In the genomic region with DNA sequence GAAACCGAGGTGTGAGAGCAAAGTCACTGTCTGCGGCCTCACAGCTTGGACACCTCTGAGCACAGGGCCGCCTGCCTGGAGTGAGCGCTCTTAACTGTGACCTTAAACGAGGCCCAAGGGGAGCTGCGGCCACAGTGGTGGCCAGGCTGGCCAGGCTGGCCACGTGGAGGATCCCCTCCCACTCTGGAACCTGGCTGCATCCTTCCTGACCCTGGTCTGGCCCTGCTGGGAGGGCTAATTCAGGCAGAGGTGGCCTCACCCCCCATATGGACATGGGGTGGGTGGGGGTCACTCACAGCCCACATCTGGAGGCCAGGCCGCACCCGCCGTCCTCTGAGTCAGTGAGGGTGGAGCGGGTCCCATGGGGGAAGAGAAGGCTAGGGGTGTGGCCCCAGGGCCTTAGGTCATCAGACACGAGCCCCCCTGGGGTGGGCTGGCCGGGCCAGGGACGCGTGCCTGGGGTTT, we compare ENCODE assay signal across 1 cellular context.
TF ChIP-seq lines count a peak whose summit lies in the region.

No MANE protein-coding gene starts in this region.

TF ChIP-seq in K562, 482 proteins besides CTCF, POLR2A, EP300 and RAD21 (continues in another document):
- TF ChIP-seq NCOA2 (IDR thresholded peaks at IDR 0.05; ENCODE audit: partially characterized antibody in 2 of 2) = no peak
- no peak for TF ChIP-seq KDM2B (CRISPR knock-in tag; IDR thresholded peaks at IDR 0.05)
- no peak for TF ChIP-seq TRIM28 (IDR thresholded peaks at IDR 0.05)
- no peak for TF ChIP-seq TBL1XR1 (IDR thresholded peaks at IDR 0.05; ENCODE audit: low read length in 2 of 2)
- TF ChIP-seq ZBTB7A (IDR thresholded peaks at IDR 0.05; ENCODE audit: borderline replicate concordance, control insufficient read depth, low read depth, low read length) = peak; percentile 89
- TF ChIP-seq, protein P1, sequence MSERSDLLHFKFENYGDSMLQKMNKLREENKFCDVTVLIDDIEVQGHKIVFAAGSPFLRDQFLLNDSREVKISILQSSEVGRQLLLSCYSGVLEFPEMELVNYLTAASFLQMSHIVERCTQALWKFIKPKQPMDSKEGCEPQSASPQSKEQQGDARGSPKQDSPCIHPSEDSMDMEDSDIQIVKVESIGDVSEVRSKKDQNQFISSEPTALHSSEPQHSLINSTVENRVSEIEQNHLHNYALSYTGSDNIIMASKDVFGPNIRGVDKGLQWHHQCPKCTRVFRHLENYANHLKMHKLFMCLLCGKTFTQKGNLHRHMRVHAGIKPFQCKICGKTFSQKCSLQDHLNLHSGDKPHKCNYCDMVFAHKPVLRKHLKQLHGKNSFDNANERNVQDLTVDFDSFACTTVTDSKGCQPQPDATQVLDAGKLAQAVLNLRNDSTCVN (CRISPR knock-in tag; IDR thresholded peaks at IDR 0.05) = no peak
- TF ChIP-seq ZNF707 (CRISPR knock-in tag; conservative IDR thresholded peaks at IDR 0.05) = no peak
- TF ChIP-seq, protein P2, sequence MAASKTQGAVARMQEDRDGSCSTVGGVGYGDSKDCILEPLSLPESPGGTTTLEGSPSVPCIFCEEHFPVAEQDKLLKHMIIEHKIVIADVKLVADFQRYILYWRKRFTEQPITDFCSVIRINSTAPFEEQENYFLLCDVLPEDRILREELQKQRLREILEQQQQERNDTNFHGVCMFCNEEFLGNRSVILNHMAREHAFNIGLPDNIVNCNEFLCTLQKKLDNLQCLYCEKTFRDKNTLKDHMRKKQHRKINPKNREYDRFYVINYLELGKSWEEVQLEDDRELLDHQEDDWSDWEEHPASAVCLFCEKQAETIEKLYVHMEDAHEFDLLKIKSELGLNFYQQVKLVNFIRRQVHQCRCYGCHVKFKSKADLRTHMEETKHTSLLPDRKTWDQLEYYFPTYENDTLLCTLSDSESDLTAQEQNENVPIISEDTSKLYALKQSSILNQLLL (CRISPR knock-in tag; IDR thresholded peaks at IDR 0.05; ENCODE audit: borderline replicate concordance) = no peak
- TF ChIP-seq, protein P3, sequence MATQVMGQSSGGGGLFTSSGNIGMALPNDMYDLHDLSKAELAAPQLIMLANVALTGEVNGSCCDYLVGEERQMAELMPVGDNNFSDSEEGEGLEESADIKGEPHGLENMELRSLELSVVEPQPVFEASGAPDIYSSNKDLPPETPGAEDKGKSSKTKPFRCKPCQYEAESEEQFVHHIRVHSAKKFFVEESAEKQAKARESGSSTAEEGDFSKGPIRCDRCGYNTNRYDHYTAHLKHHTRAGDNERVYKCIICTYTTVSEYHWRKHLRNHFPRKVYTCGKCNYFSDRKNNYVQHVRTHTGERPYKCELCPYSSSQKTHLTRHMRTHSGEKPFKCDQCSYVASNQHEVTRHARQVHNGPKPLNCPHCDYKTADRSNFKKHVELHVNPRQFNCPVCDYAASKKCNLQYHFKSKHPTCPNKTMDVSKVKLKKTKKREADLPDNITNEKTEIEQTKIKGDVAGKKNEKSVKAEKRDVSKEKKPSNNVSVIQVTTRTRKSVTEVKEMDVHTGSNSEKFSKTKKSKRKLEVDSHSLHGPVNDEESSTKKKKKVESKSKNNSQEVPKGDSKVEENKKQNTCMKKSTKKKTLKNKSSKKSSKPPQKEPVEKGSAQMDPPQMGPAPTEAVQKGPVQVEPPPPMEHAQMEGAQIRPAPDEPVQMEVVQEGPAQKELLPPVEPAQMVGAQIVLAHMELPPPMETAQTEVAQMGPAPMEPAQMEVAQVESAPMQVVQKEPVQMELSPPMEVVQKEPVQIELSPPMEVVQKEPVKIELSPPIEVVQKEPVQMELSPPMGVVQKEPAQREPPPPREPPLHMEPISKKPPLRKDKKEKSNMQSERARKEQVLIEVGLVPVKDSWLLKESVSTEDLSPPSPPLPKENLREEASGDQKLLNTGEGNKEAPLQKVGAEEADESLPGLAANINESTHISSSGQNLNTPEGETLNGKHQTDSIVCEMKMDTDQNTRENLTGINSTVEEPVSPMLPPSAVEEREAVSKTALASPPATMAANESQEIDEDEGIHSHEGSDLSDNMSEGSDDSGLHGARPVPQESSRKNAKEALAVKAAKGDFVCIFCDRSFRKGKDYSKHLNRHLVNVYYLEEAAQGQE (CRISPR knock-in tag; IDR thresholded peaks at IDR 0.05; ENCODE audit: low read depth) = no peak
- TF ChIP-seq BRD4 (IDR thresholded peaks at IDR 0.05) = no peak
- TF ChIP-seq HOXB6 (CRISPR knock-in tag; IDR thresholded peaks at IDR 0.05; ENCODE audit: borderline replicate concordance) = no peak
- no peak for TF ChIP-seq POLR2AphosphoS2 (IDR thresholded peaks at IDR 0.05; ENCODE audit: low read length)
- no peak for TF ChIP-seq TCFL5 (CRISPR knock-in tag; conservative IDR thresholded peaks at IDR 0.05)
- TF ChIP-seq GTF2E2 (tag; IDR thresholded peaks at IDR 0.05) = no peak
- no peak for TF ChIP-seq PHF21A (IDR thresholded peaks at IDR 0.05; ENCODE audit: borderline replicate concordance, low read depth)
- TF ChIP-seq PTTG1 (tag; IDR thresholded peaks at IDR 0.05; ENCODE audit: low read depth) = no peak
- 0 out of 2 replicates have a peak, but pooled peaks have one; percentile 40 for TF ChIP-seq POLR2G (IDR thresholded peaks at IDR 0.05; ENCODE audit: low read depth, low read length)
- TF ChIP-seq HLTF (IDR thresholded peaks at IDR 0.05) = no peak
- no peak for TF ChIP-seq SIX5 (IDR thresholded peaks at IDR 0.05; ENCODE audit: borderline replicate concordance in 1 of 2, insufficient read depth in 1 of 2, low read depth in 1 of 2, low read length in 2 of 2)
- TF ChIP-seq ZBTB17 (CRISPR knock-in tag; IDR thresholded peaks at IDR 0.05) = no peak
- TF ChIP-seq, protein P4, sequence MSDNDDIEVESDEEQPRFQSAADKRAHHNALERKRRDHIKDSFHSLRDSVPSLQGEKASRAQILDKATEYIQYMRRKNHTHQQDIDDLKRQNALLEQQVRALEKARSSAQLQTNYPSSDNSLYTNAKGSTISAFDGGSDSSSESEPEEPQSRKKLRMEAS (CRISPR knock-in tag; IDR thresholded peaks at IDR 0.05) = peak; percentile 69
- TF ChIP-seq, protein P5, sequence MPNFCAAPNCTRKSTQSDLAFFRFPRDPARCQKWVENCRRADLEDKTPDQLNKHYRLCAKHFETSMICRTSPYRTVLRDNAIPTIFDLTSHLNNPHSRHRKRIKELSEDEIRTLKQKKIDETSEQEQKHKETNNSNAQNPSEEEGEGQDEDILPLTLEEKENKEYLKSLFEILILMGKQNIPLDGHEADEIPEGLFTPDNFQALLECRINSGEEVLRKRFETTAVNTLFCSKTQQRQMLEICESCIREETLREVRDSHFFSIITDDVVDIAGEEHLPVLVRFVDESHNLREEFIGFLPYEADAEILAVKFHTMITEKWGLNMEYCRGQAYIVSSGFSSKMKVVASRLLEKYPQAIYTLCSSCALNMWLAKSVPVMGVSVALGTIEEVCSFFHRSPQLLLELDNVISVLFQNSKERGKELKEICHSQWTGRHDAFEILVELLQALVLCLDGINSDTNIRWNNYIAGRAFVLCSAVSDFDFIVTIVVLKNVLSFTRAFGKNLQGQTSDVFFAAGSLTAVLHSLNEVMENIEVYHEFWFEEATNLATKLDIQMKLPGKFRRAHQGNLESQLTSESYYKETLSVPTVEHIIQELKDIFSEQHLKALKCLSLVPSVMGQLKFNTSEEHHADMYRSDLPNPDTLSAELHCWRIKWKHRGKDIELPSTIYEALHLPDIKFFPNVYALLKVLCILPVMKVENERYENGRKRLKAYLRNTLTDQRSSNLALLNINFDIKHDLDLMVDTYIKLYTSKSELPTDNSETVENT (CRISPR knock-in tag; IDR thresholded peaks at IDR 0.05) = no peak
- TF ChIP-seq KAT7 (CRISPR knock-in tag; IDR thresholded peaks at IDR 0.05; ENCODE audit: borderline replicate concordance) = no peak
- no peak for TF ChIP-seq CHD4 (IDR thresholded peaks at IDR 0.05; ENCODE audit: insufficient read depth, insufficient replicate concordance, low read depth, low read length, poor library complexity, severe bottlenecking)
- TF ChIP-seq STAT5A (IDR thresholded peaks at IDR 0.05; ENCODE audit: borderline replicate concordance, low read length) = no peak
- TF ChIP-seq, protein P6, sequence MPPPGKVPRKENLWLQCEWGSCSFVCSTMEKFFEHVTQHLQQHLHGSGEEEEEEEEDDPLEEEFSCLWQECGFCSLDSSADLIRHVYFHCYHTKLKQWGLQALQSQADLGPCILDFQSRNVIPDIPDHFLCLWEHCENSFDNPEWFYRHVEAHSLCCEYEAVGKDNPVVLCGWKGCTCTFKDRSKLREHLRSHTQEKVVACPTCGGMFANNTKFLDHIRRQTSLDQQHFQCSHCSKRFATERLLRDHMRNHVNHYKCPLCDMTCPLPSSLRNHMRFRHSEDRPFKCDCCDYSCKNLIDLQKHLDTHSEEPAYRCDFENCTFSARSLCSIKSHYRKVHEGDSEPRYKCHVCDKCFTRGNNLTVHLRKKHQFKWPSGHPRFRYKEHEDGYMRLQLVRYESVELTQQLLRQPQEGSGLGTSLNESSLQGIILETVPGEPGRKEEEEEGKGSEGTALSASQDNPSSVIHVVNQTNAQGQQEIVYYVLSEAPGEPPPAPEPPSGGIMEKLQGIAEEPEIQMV (tag; conservative IDR thresholded peaks at IDR 0.05; ENCODE audit: low read depth) = no peak
- no peak for TF ChIP-seq SLC30A9 (CRISPR knock-in tag; IDR thresholded peaks at IDR 0.05)
- TF ChIP-seq EGR1 (conservative IDR thresholded peaks at IDR 0.05) = 0 out of 2 replicates have a peak, but pooled peaks have one; percentile 3
- TF ChIP-seq ZNF316 (IDR thresholded peaks at IDR 0.05) = no peak
- no peak for TF ChIP-seq ILK (tag; IDR thresholded peaks at IDR 0.05; ENCODE audit: borderline replicate concordance, low read depth)
- TF ChIP-seq ZNF23 (CRISPR knock-in tag; IDR thresholded peaks at IDR 0.05) = no peak
- TF ChIP-seq, protein P7, sequence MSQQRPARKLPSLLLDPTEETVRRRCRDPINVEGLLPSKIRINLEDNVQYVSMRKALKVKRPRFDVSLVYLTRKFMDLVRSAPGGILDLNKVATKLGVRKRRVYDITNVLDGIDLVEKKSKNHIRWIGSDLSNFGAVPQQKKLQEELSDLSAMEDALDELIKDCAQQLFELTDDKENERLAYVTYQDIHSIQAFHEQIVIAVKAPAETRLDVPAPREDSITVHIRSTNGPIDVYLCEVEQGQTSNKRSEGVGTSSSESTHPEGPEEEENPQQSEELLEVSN (IDR thresholded peaks at IDR 0.05; ENCODE audit: borderline replicate concordance in 1 of 2, extremely low read depth in 1 of 2, insufficient read depth in 1 of 2, insufficient read length in 1 of 2, low read depth in 1 of 2, low read length in 1 of 2, poor library complexity in 1 of 2, severe bottlenecking in 1 of 2) = peak in 1 of 2 experiments; percentile 46
- no peak for TF ChIP-seq ZFP1 (CRISPR knock-in tag; IDR thresholded peaks at IDR 0.05)
- no peak for TF ChIP-seq CEBPG (CRISPR knock-in tag; IDR thresholded peaks at IDR 0.05)
- no peak for TF ChIP-seq CEBPG (tag; conservative IDR thresholded peaks at IDR 0.05 in 1 of 2, IDR thresholded peaks at IDR 0.05 in 1 of 2)
- TF ChIP-seq, protein P8, sequence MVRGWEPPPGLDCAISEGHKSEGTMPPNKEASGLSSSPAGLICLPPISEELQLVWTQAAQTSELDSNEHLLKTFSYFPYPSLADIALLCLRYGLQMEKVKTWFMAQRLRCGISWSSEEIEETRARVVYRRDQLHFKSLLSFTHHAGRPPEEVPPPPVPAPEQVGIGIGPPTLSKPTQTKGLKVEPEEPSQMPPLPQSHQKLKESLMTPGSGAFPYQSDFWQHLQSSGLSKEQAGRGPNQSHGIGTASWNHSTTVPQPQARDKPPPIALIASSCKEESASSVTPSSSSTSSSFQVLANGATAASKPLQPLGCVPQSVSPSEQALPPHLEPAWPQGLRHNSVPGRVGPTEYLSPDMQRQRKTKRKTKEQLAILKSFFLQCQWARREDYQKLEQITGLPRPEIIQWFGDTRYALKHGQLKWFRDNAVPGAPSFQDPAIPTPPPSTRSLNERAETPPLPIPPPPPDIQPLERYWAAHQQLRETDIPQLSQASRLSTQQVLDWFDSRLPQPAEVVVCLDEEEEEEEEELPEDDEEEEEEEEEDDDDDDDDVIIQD (CRISPR knock-in tag; IDR thresholded peaks at IDR 0.05) = no peak
- no peak for TF ChIP-seq NCOR1 (IDR thresholded peaks at IDR 0.05)
- TF ChIP-seq TAF7 (tag; IDR thresholded peaks at IDR 0.05) = no peak
- no peak for TF ChIP-seq ZNF197 (CRISPR knock-in tag; IDR thresholded peaks at IDR 0.05; ENCODE audit: low read depth)
- TF ChIP-seq, protein P9, sequence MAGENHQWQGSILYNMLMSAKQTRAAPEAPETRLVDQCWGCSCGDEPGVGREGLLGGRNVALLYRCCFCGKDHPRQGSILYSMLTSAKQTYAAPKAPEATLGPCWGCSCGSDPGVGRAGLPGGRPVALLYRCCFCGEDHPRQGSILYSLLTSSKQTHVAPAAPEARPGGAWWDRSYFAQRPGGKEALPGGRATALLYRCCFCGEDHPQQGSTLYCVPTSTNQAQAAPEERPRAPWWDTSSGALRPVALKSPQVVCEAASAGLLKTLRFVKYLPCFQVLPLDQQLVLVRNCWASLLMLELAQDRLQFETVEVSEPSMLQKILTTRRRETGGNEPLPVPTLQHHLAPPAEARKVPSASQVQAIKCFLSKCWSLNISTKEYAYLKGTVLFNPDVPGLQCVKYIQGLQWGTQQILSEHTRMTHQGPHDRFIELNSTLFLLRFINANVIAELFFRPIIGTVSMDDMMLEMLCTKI (IDR thresholded peaks at IDR 0.05; ENCODE audit: partially characterized antibody) = no peak
- no peak for TF ChIP-seq ZNF431 (CRISPR knock-in tag; IDR thresholded peaks at IDR 0.05)
- TF ChIP-seq, protein P10, sequence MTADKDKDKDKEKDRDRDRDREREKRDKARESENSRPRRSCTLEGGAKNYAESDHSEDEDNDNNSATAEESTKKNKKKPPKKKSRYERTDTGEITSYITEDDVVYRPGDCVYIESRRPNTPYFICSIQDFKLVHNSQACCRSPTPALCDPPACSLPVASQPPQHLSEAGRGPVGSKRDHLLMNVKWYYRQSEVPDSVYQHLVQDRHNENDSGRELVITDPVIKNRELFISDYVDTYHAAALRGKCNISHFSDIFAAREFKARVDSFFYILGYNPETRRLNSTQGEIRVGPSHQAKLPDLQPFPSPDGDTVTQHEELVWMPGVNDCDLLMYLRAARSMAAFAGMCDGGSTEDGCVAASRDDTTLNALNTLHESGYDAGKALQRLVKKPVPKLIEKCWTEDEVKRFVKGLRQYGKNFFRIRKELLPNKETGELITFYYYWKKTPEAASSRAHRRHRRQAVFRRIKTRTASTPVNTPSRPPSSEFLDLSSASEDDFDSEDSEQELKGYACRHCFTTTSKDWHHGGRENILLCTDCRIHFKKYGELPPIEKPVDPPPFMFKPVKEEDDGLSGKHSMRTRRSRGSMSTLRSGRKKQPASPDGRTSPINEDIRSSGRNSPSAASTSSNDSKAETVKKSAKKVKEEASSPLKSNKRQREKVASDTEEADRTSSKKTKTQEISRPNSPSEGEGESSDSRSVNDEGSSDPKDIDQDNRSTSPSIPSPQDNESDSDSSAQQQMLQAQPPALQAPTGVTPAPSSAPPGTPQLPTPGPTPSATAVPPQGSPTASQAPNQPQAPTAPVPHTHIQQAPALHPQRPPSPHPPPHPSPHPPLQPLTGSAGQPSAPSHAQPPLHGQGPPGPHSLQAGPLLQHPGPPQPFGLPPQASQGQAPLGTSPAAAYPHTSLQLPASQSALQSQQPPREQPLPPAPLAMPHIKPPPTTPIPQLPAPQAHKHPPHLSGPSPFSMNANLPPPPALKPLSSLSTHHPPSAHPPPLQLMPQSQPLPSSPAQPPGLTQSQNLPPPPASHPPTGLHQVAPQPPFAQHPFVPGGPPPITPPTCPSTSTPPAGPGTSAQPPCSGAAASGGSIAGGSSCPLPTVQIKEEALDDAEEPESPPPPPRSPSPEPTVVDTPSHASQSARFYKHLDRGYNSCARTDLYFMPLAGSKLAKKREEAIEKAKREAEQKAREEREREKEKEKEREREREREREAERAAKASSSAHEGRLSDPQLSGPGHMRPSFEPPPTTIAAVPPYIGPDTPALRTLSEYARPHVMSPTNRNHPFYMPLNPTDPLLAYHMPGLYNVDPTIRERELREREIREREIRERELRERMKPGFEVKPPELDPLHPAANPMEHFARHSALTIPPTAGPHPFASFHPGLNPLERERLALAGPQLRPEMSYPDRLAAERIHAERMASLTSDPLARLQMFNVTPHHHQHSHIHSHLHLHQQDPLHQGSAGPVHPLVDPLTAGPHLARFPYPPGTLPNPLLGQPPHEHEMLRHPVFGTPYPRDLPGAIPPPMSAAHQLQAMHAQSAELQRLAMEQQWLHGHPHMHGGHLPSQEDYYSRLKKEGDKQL (CRISPR knock-in tag; IDR thresholded peaks at IDR 0.05; ENCODE audit: borderline replicate concordance) = no peak
